Comparison of ENCODE assay signal across 1 cellular context in genomic region chr3:122019493-122019892, GRCh38.
TF ChIP-seq lines count a peak whose summit lies in the region.

No MANE protein-coding gene starts in this region.

TF ChIP-seq in GM12878, 131 proteins besides CTCF, POLR2A, EP300 and RAD21 (continued from another document and continues in another):
- no peak for TF ChIP-seq ZNF592 (IDR thresholded peaks at IDR 0.05)
- no peak for TF ChIP-seq JUNB (IDR thresholded peaks at IDR 0.05)
- peak; percentile 80 to 82 for TF ChIP-seq BHLHE40 (IDR thresholded peaks at IDR 0.05; ENCODE audit: borderline replicate concordance in 1 of 2, low read depth in 2 of 2, low read length in 1 of 2)
- TF ChIP-seq EGR1 (IDR thresholded peaks at IDR 0.05; ENCODE audit: borderline replicate concordance in 1 of 2, low read depth in 2 of 2, low read length in 2 of 2), result no peak
- TF ChIP-seq FOXM1 (IDR thresholded peaks at IDR 0.05; ENCODE audit: low read depth, low read length), result peak; percentile 40; the same call in 1 of the 2 replicates
- TF ChIP-seq MEF2B (IDR thresholded peaks at IDR 0.05; ENCODE audit: partially characterized antibody, poor library complexity, severe bottlenecking), result peak; percentile 72
- peak; percentile 88 for TF ChIP-seq MTA2 (IDR thresholded peaks at IDR 0.05; ENCODE audit: low read depth)
- no peak for TF ChIP-seq ZNF274 (IDR thresholded peaks at IDR 0.05; ENCODE audit: insufficient read depth, insufficient read length)
- TF ChIP-seq HCFC1 (IDR thresholded peaks at IDR 0.05; ENCODE audit: low read length), result no peak
- peak; percentile 63; the same call in 1 of the 2 replicates for TF ChIP-seq CREB1 (IDR thresholded peaks at IDR 0.05; ENCODE audit: low read depth)
- TF ChIP-seq HDGF (IDR thresholded peaks at IDR 0.05), result peak; percentile 23; the same call in 1 of the 2 replicates
- 0 out of 2 replicates have a peak, but pooled peaks have one; percentile 58 for TF ChIP-seq BCL11A (IDR thresholded peaks at IDR 0.05; ENCODE audit: low read depth, low read length)
- no peak for TF ChIP-seq CBX5 (IDR thresholded peaks at IDR 0.05; ENCODE audit: low read depth)
- 0 out of 2 replicates have a peak, but pooled peaks have one; percentile 44 for TF ChIP-seq GATAD2B (conservative IDR thresholded peaks at IDR 0.05; ENCODE audit: low read depth)
- TF ChIP-seq, protein P1, sequence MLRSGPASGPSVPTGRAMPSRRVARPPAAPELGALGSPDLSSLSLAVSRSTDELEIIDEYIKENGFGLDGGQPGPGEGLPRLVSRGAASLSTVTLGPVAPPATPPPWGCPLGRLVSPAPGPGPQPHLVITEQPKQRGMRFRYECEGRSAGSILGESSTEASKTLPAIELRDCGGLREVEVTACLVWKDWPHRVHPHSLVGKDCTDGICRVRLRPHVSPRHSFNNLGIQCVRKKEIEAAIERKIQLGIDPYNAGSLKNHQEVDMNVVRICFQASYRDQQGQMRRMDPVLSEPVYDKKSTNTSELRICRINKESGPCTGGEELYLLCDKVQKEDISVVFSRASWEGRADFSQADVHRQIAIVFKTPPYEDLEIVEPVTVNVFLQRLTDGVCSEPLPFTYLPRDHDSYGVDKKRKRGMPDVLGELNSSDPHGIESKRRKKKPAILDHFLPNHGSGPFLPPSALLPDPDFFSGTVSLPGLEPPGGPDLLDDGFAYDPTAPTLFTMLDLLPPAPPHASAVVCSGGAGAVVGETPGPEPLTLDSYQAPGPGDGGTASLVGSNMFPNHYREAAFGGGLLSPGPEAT (IDR thresholded peaks at IDR 0.05; ENCODE audit: low read depth), result peak; percentile 81
- no peak for TF ChIP-seq MYC (IDR thresholded peaks at IDR 0.05; ENCODE audit: insufficient read depth, insufficient read length, insufficient replicate concordance, low read length, severe bottlenecking)
- 0 out of 2 replicates have a peak, but pooled peaks have one; percentile 42 for TF ChIP-seq CHD2 (IDR thresholded peaks at IDR 0.05; ENCODE audit: borderline replicate concordance, low read depth, low read length)
- TF ChIP-seq DPF2 (IDR thresholded peaks at IDR 0.05), result peak; percentile 56
- TF ChIP-seq CREM (IDR thresholded peaks at IDR 0.05; ENCODE audit: low read depth), result peak; percentile 32; the same call in 1 of the 2 replicates
- no peak for TF ChIP-seq TCF7 (IDR thresholded peaks at IDR 0.05; ENCODE audit: borderline replicate concordance)
- TF ChIP-seq RB1 (IDR thresholded peaks at IDR 0.05; ENCODE audit: borderline replicate concordance), result 0 out of 2 replicates have a peak, but pooled peaks have one; percentile 41
- peak; percentile 82 for TF ChIP-seq ATF7 (IDR thresholded peaks at IDR 0.05; ENCODE audit: low read depth)
- no peak for TF ChIP-seq SP1 (IDR thresholded peaks at IDR 0.05; ENCODE audit: low read depth, low read length)
- TF ChIP-seq, protein P2, sequence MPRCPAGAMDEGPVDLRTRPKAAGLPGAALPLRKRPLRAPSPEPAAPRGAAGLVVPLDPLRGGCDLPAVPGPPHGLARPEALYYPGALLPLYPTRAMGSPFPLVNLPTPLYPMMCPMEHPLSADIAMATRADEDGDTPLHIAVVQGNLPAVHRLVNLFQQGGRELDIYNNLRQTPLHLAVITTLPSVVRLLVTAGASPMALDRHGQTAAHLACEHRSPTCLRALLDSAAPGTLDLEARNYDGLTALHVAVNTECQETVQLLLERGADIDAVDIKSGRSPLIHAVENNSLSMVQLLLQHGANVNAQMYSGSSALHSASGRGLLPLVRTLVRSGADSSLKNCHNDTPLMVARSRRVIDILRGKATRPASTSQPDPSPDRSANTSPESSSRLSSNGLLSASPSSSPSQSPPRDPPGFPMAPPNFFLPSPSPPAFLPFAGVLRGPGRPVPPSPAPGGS (IDR thresholded peaks at IDR 0.05; ENCODE audit: borderline replicate concordance, insufficient read depth, low read depth, low read length, poor library complexity, severe bottlenecking), result peak; percentile 62
- TF ChIP-seq TBL1XR1 (IDR thresholded peaks at IDR 0.05; ENCODE audit: low read depth, low read length), result peak; percentile 62; the same call in 1 of the 2 replicates
- TF ChIP-seq TCF3 (IDR thresholded peaks at IDR 0.05; ENCODE audit: borderline replicate concordance, insufficient read depth, low read depth, low read length), result no peak
- no peak; the same call in 1 of the 2 replicates for TF ChIP-seq BACH1 (IDR thresholded peaks at IDR 0.05; ENCODE audit: borderline replicate concordance)
- TF ChIP-seq ZNF24 (IDR thresholded peaks at IDR 0.05), result peak; percentile 67; the same call in 1 of the 2 replicates
- no peak for TF ChIP-seq JUND (IDR thresholded peaks at IDR 0.05; ENCODE audit: low read depth, low read length)
- TF ChIP-seq, protein P3, sequence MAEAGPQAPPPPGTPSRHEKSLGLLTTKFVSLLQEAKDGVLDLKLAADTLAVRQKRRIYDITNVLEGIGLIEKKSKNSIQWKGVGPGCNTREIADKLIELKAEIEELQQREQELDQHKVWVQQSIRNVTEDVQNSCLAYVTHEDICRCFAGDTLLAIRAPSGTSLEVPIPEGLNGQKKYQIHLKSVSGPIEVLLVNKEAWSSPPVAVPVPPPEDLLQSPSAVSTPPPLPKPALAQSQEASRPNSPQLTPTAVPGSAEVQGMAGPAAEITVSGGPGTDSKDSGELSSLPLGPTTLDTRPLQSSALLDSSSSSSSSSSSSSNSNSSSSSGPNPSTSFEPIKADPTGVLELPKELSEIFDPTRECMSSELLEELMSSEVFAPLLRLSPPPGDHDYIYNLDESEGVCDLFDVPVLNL (IDR thresholded peaks at IDR 0.05; ENCODE audit: low read depth, low read length), result no peak
- TF ChIP-seq, protein P4, sequence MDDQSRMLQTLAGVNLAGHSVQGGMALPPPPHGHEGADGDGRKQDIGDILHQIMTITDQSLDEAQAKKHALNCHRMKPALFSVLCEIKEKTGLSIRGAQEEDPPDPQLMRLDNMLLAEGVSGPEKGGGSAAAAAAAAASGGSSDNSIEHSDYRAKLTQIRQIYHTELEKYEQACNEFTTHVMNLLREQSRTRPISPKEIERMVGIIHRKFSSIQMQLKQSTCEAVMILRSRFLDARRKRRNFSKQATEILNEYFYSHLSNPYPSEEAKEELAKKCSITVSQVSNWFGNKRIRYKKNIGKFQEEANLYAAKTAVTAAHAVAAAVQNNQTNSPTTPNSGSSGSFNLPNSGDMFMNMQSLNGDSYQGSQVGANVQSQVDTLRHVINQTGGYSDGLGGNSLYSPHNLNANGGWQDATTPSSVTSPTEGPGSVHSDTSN (IDR thresholded peaks at IDR 0.05; ENCODE audit: insufficient replicate concordance, low read depth, low read length), result peak; percentile 14
- TF ChIP-seq CBFB (IDR thresholded peaks at IDR 0.05; ENCODE audit: low read depth), result peak; percentile 53; the same call in 1 of the 2 replicates
- TF ChIP-seq IKZF1 (conservative IDR thresholded peaks at IDR 0.05), result peak; percentile 83
- no peak for TF ChIP-seq FOXK2 (IDR thresholded peaks at IDR 0.05)
- TF ChIP-seq IKZF2 (IDR thresholded peaks at IDR 0.05), result peak; percentile 79 to 83; a peak in 3 of 4 replicates
- peak; percentile 89 for TF ChIP-seq RUNX3 (IDR thresholded peaks at IDR 0.05; ENCODE audit: low read length)
- TF ChIP-seq, protein P5, sequence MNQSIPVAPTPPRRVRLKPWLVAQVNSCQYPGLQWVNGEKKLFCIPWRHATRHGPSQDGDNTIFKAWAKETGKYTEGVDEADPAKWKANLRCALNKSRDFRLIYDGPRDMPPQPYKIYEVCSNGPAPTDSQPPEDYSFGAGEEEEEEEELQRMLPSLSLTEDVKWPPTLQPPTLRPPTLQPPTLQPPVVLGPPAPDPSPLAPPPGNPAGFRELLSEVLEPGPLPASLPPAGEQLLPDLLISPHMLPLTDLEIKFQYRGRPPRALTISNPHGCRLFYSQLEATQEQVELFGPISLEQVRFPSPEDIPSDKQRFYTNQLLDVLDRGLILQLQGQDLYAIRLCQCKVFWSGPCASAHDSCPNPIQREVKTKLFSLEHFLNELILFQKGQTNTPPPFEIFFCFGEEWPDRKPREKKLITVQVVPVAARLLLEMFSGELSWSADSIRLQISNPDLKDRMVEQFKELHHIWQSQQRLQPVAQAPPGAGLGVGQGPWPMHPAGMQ (IDR thresholded peaks at IDR 0.05; ENCODE audit: borderline replicate concordance), result no peak; the same call in 1 of the 2 replicates
- TF ChIP-seq, protein P6, sequence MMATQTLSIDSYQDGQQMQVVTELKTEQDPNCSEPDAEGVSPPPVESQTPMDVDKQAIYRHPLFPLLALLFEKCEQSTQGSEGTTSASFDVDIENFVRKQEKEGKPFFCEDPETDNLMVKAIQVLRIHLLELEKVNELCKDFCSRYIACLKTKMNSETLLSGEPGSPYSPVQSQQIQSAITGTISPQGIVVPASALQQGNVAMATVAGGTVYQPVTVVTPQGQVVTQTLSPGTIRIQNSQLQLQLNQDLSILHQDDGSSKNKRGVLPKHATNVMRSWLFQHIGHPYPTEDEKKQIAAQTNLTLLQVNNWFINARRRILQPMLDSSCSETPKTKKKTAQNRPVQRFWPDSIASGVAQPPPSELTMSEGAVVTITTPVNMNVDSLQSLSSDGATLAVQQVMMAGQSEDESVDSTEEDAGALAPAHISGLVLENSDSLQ (IDR thresholded peaks at IDR 0.05), result peak; percentile 28; the same call in 1 of the 2 replicates
- no peak for TF ChIP-seq CEBPB (IDR thresholded peaks at IDR 0.05; ENCODE audit: borderline replicate concordance in 1 of 2, low read depth in 2 of 2, low read length in 2 of 2)
- TF ChIP-seq NR2F1 (conservative IDR thresholded peaks at IDR 0.05), result peak; percentile 64
- peak; percentile 54; the same call in 1 of the 2 replicates for TF ChIP-seq STAT3 (IDR thresholded peaks at IDR 0.05; ENCODE audit: low read depth, low read length)
- TF ChIP-seq, protein P7, sequence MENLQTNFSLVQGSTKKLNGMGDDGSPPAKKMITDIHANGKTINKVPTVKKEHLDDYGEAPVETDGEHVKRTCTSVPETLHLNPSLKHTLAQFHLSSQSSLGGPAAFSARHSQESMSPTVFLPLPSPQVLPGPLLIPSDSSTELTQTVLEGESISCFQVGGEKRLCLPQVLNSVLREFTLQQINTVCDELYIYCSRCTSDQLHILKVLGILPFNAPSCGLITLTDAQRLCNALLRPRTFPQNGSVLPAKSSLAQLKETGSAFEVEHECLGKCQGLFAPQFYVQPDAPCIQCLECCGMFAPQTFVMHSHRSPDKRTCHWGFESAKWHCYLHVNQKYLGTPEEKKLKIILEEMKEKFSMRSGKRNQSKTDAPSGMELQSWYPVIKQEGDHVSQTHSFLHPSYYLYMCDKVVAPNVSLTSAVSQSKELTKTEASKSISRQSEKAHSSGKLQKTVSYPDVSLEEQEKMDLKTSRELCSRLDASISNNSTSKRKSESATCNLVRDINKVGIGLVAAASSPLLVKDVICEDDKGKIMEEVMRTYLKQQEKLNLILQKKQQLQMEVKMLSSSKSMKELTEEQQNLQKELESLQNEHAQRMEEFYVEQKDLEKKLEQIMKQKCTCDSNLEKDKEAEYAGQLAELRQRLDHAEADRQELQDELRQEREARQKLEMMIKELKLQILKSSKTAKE (IDR thresholded peaks at IDR 0.05; ENCODE audit: low read depth, poor library complexity, severe bottlenecking), result peak; percentile 73
- TF ChIP-seq ZBED1 (IDR thresholded peaks at IDR 0.05; ENCODE audit: borderline replicate concordance), result 0 out of 2 replicates have a peak, but pooled peaks have one; percentile 9
- no peak for TF ChIP-seq SMARCA5 (IDR thresholded peaks at IDR 0.05)
- TF ChIP-seq NR2C1 (IDR thresholded peaks at IDR 0.05), result no peak
- peak; percentile 52; the same call in 1 of the 2 replicates for TF ChIP-seq PML (IDR thresholded peaks at IDR 0.05; ENCODE audit: low read length)
- TF ChIP-seq KLF5 (IDR thresholded peaks at IDR 0.05; ENCODE audit: partially characterized antibody), result no peak
- peak; percentile 75 for TF ChIP-seq ZNF217 (IDR thresholded peaks at IDR 0.05)
- TF ChIP-seq RAD51 (IDR thresholded peaks at IDR 0.05), result no peak
- TF ChIP-seq SPI1 (IDR thresholded peaks at IDR 0.05; ENCODE audit: borderline replicate concordance, insufficient read depth, low read depth, low read length), result no peak
- TF ChIP-seq, protein P8, sequence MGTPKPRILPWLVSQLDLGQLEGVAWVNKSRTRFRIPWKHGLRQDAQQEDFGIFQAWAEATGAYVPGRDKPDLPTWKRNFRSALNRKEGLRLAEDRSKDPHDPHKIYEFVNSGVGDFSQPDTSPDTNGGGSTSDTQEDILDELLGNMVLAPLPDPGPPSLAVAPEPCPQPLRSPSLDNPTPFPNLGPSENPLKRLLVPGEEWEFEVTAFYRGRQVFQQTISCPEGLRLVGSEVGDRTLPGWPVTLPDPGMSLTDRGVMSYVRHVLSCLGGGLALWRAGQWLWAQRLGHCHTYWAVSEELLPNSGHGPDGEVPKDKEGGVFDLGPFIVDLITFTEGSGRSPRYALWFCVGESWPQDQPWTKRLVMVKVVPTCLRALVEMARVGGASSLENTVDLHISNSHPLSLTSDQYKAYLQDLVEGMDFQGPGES (IDR thresholded peaks at IDR 0.05), result no peak
- TF ChIP-seq SRF (IDR thresholded peaks at IDR 0.05; ENCODE audit: low read depth in 2 of 2, low read length in 2 of 2), result no peak
